ENCODE assay signal across 20 cellular contexts in the genomic region with DNA sequence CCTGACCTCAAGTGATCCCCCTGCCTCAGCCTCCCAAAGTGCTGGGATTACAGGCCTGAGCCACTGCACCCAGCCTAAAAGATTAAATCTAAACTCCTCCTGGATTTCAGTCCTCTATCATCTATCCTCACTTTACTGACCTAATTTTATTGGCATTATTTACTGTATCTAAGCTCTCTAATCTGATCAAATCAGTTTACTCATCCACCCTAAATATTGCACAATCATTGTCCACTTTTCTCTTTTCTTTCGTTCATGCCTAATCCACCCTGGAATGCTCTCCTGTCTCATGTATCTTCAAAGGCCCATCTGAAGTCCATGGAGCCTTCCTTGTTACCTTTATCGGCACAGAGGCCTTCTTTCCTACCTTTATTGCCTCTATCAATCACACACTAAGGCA. TPM values are rescaled to one million over a fixed set of nuclear protein-coding genes. Genes with fewer than 3 reads are reported as not detected.
A peak's percentile ranks its signal among the peaks of the same experiment; 100 is the strongest.
DNase-seq lines count a peak whose midpoint lies in the region; ATAC-seq and TF ChIP-seq lines count a peak whose summit lies in the region.
"Had no signal": no experiment of that assay in that cellular context is flagged by ENCODE, and none has a peak within 500 bp of the region (broad histone marks: within the 10 kb centered on the region; RNA-seq: fewer than 3 reads in every experiment).

No MANE protein-coding gene starts in this region.

- no peaks in the 10 kb centered on the region for H3K9me3 ChIP-seq in T-helper 17 cell (ENCODE audit: control insufficient read depth, low read length, poor library complexity, severe bottlenecking)
- H3K9me3 ChIP-seq: BE2C had no signal

- H3K36me3 Mint-ChIP-seq in T-helper 17 cell (ENCODE audit: low read depth) = peaks cover 7% of the 10 kb centered on the region
- no peaks in the 10 kb centered on the region for H3K36me3 Mint-ChIP-seq in dendritic cell treated with granulocyte-macrophage colony-stimulating factor and Interleukin-4, amounts not matched to agents 40 ng/mL and 50 ng/mL, for 4 days (ENCODE audit: low read depth)
- H3K36me3 Mint-ChIP-seq in immature natural killer cell = no peaks in the 10 kb centered on the region

- in situ Hi-C loops in GM13977 (cut with MboI; ENCODE audit: low pct_unique_long_range_greater_than_20kb, low sequenced_read_pairs, unreplicated experiment) = no loop called here

- H3K27ac Mint-ChIP-seq in T-helper 17 cell (peak overlapping the region; percentile 78), immature natural killer cell (no peak overlapping the region)
- H3K27ac Mint-ChIP-seq in dendritic cell treated with granulocyte-macrophage colony-stimulating factor and Interleukin-4, amounts not matched to agents 40 ng/mL and 50 ng/mL, for 4 days = peak overlapping the region; percentile 19

- no peaks in the 10 kb centered on the region for H3K9me3 Mint-ChIP-seq in dendritic cell treated with granulocyte-macrophage colony-stimulating factor and Interleukin-4, amounts not matched to agents 40 ng/mL and 50 ng/mL, for 4 days
- H3K9me3 Mint-ChIP-seq in immature natural killer cell = no peaks in the 10 kb centered on the region

- H3K27me3 Mint-ChIP-seq in T-helper 17 cell = no peaks in the 10 kb centered on the region
- peaks cover 7% of the 10 kb centered on the region for H3K27me3 Mint-ChIP-seq in dendritic cell treated with granulocyte-macrophage colony-stimulating factor and Interleukin-4, amounts not matched to agents 40 ng/mL and 50 ng/mL, for 4 days
- H3K27me3 Mint-ChIP-seq in immature natural killer cell (ENCODE audit: low read depth in 3 of 3) = peaks cover 2 to 3% (median 2%) of the 10 kb centered on the region in 3 donors

- H3K4me1 Mint-ChIP-seq in T-helper 17 cell = peaks cover 15% of the 10 kb centered on the region
- H3K4me1 Mint-ChIP-seq in dendritic cell treated with granulocyte-macrophage colony-stimulating factor and Interleukin-4, amounts not matched to agents 40 ng/mL and 50 ng/mL, for 4 days (ENCODE audit: low read depth) = peaks cover 24% of the 10 kb centered on the region
- peaks cover 0 to 7% of the 10 kb centered on the region in 2 donors for H3K4me1 Mint-ChIP-seq in immature natural killer cell

- DNase-seq in EL = peak; percentile 14
- DNase-seq in T-helper 17 cell = no peak
- DNase-seq in left lobe of liver (ENCODE audit: low spot score) = no peak
- no peak for DNase-seq in GM13977 (ENCODE audit: low spot score)
- DNase-seq in RPMI8226 = no peak
- DNase-seq in immature natural killer cell = no peak
- DNase-seq in stimulated activated CD4-positive, alpha-beta T cell treated with anti-CD3 and anti-CD28 coated beads, Interleukin-4, amount 100 ng/mL, for 1 hour = no peak
- DNase-seq: 8988T; ACHN; BE2C; Calu3; H7; MM.1S; NCI-H2029 treated with DMSO at 0.1 percent for 48 hours; NCI-H446 treated with DMSO at 0.1 percent for 48 hours; NCI-H526; NCI-H82; NK-92 treated with Interleukin-12 subunit alpha and Interleukin-12 subunit beta, amount 100 ng/mL, for 24 hours; SHP77 treated with DMSO at 0.1 percent for 48 hours had no signal

- ATAC-seq in T-helper 17 cell (no peak), left lobe of liver (peak; percentile 62)

- TF ChIP-seq CTCF in GM13977 (IDR thresholded peaks at IDR 0.05; ENCODE audit: extremely low read depth, insufficient read depth, missing control alignments) = no peak

- H3K4me3 Mint-ChIP-seq in T-helper 17 cell (no peak overlapping the region), immature natural killer cell (no peak overlapping the region)
- H3K4me3 Mint-ChIP-seq in dendritic cell treated with granulocyte-macrophage colony-stimulating factor and Interleukin-4, amounts not matched to agents 40 ng/mL and 50 ng/mL, for 4 days = no peak overlapping the region

- intact Hi-C loops in dendritic cell treated with granulocyte-macrophage colony-stimulating factor and Interleukin-4, amounts not matched to agents 40 ng/mL and 50 ng/mL, for 4 days (cut with micrococcal nuclease) = no loop called here

RNA-seq across cellular contexts. Expression of gene GPR155, which starts 31.6 kb away (rescaled TPM):
- total RNA-seq in T-helper 17 cell (10 to 100 TPM; 14.0 to 16.7 TPM), left lobe of liver (9.3 TPM)
- polyA plus RNA-seq in immature natural killer cell = 1 to 10 TPM; 2.7 to 5.9 (median 3.2) TPM

Comparison
In these comparisons a context has a peak if more than half of its experiments do, and no peak if none do; other contexts are left out.
1. H3K27ac Mint-ChIP-seq: peak in T-helper 17 cell (single experiment) and dendritic cell treated with granulocyte-macrophage colony-stimulating factor and Interleukin-4, amounts not matched to agents 40 ng/mL and 50 ng/mL, for 4 days (single experiment); none in immature natural killer cell (0 of 6).